In genomic region chrX:68808686-68809357, GRCh38 we compare ENCODE assay signal across 11 cellular contexts. TPM values are rescaled to one million over a fixed set of nuclear protein-coding genes. Genes with fewer than 3 reads are reported as not detected.
DNase-seq lines count a peak whose midpoint lies in the region; ATAC-seq, FAIRE-seq and TF ChIP-seq lines count a peak whose summit lies in the region.
"Had no signal": no experiment of that assay in that cellular context is flagged by ENCODE, and none has a peak within 500 bp of the region (broad histone marks: within the 10 kb centered on the region; RNA-seq: fewer than 3 reads in every experiment).

No MANE protein-coding gene starts in this region.

- no peak for TF ChIP-seq POLR2A in H1 (IDR thresholded peaks at IDR 0.05; ENCODE audit: control extremely low read depth in 1 of 2, low read depth in 2 of 2, low read length in 2 of 2)

- no peak overlapping the region for H2AFZ ChIP-seq in H1 (ENCODE audit: low read length)

- no peak overlapping the region for H2BK12ac ChIP-seq in H1 (ENCODE audit: low read depth, low read length)

- H2BK120ac ChIP-seq in H1 (replicated peaks; ENCODE audit: low read depth, low read length) = no peak overlapping the region

- no peak overlapping the region for H3K23ac ChIP-seq in H1 (ENCODE audit: insufficient read length)

- POLR2A ChIA-PET in H1 (lab: Charles Lee; ENCODE audit: partially characterized antibody) = interaction anchor here (0.6 to 0.8 kb wide), 3 partner anchors 75 to 579 kb away, joined by 3 to 4 read pairs (median 3); no protein-coding TSS in a partner anchor

- no peak overlapping the region for H3K56ac ChIP-seq in H1 (replicated peaks; ENCODE audit: insufficient read length, low read depth, low read length)

- no peaks in the 10 kb centered on the region for H3K27me3 ChIP-seq in H1 (replicated peaks in 1 of 4; ENCODE audit: control insufficient read depth in 3 of 4, extremely low read depth in 1 of 4, insufficient read depth in 3 of 4, low read length in 3 of 4)

- peaks cover 0 to 2% of the 10 kb centered on the region in 2 donors for H3K36me3 Mint-ChIP-seq in activated T-cell treated with anti-CD3 and anti-CD28 coated beads, Interleukin-2, amount 50 U/mL, for 72 hours (ENCODE audit: insufficient read depth in 2 of 2)

- ATAC-seq in HG02763 (IDR thresholded peaks at IDR 0.05; ENCODE audit: unreplicated experiment) (no peak), GM21737 (IDR thresholded peaks at IDR 0.05; ENCODE audit: unreplicated experiment) (no peak), HG02571 (IDR thresholded peaks at IDR 0.05; ENCODE audit: unreplicated experiment) (no peak)
- no peak for ATAC-seq in activated T-cell treated with anti-CD3 and anti-CD28 coated beads, Interleukin-2, amount 50 U/mL, for 72 hours (replicated peaks in 1 of 2)

- no peak overlapping the region for H4K91ac ChIP-seq in H1 (replicated peaks; ENCODE audit: insufficient read length, low read length)

- peaks cover 0 to 1% of the 10 kb centered on the region in 2 donors for H3K9me3 Mint-ChIP-seq in activated T-cell treated with anti-CD3 and anti-CD28 coated beads, Interleukin-2, amount 50 U/mL, for 72 hours

- no peaks in the 10 kb centered on the region for H3K4me1 Mint-ChIP-seq in activated T-cell treated with anti-CD3 and anti-CD28 coated beads, Interleukin-2, amount 50 U/mL, for 72 hours (ENCODE audit: low read depth)

- no peaks in the 10 kb centered on the region for H3K9me3 ChIP-seq in H1 (ENCODE audit: insufficient read depth in 2 of 2, low read depth in 1 of 2, low read length in 1 of 2)

- DNase-seq in GM03348 (ENCODE audit: low spot score) (peak; percentile 13), NCI-H1092 treated with DMSO at 0.1 percent for 48 hours (lab: John Stamatoyannopoulos, UW) (peak; percentile 16), H1 (ENCODE audit: low read depth in 1 of 2, low spot score in 2 of 2) (no peak), myocyte (ENCODE audit: low read depth) (peak; percentile 33)
- no peak for DNase-seq in activated T-cell treated with anti-CD3 and anti-CD28 coated beads, Interleukin-2, amount 50 U/mL, for 72 hours
- DNase-seq: activated CD8-positive, alpha-beta memory T cell treated with anti-CD3 and anti-CD28 coated beads for 24 hours had no signal

- H3K4me2 ChIP-seq in H1 (ENCODE audit: insufficient read depth in 1 of 2, low read depth in 2 of 2, low read length in 2 of 2) = no peak overlapping the region

- no peak overlapping the region for H2AK5ac ChIP-seq in H1 (ENCODE audit: low read depth, low read length)

- peaks cover 0 to 1% of the 10 kb centered on the region in 2 experiments for H4K20me1 ChIP-seq in H1 (replicated peaks in 1 of 2; ENCODE audit: control insufficient read depth in 1 of 2, insufficient read depth in 2 of 2, low read length in 2 of 2)

- no peak overlapping the region for H3K18ac ChIP-seq in H1 (ENCODE audit: extremely low read depth, low read length)

- TF ChIP-seq CTCF in H1 (IDR thresholded peaks at IDR 0.05; ENCODE audit: control extremely low read depth in 1 of 3, insufficient read depth in 1 of 3, low read depth in 1 of 3, low read length in 3 of 3) = peak in 2 of 3 experiments; percentile 31 to 47; a peak in 3 of 4 replicates

- H3K4me1 ChIP-seq in H1 (replicated peaks in 1 of 4; ENCODE audit: control insufficient read depth in 3 of 4, insufficient read depth in 4 of 4, low read length in 3 of 4) = no peaks in the 10 kb centered on the region

- no peak overlapping the region for H2BK5ac ChIP-seq in H1 (ENCODE audit: low read depth, low read length)

- peak; percentile 81 for FAIRE-seq in H1 (lab: Jason Lieb, UNC)
- FAIRE-seq: colon, islet of Langerhans had no signal

- no peak overlapping the region for H2BK20ac ChIP-seq in H1 (ENCODE audit: low read length)

- no peak overlapping the region for H3K4me3 ChIP-seq in H1 (ENCODE audit: extremely low read depth in 1 of 4, insufficient read depth in 2 of 4, low read depth in 3 of 4, low read length in 4 of 4)

- WGBS in H1 (ENCODE audit: extremely low coverage in 1 of 2, insufficient coverage in 1 of 2, insufficient read length in 1 of 2, insufficient replicate concordance in 2 of 2, low coverage in 1 of 2, low lambda C conversion rate in 2 of 2, missing lambda C conversion rate in 1 of 2), 2 experiments = 63% methylated on average over 6 of the region's 6 CpGs; no CpG with 5 or more reads in 1 of the 2 experiments

- no peak overlapping the region for H3K4ac ChIP-seq in H1 (replicated peaks; ENCODE audit: insufficient read length, low read depth, low read length)

- no peaks in the 10 kb centered on the region for H3K79me1 ChIP-seq in H1 (ENCODE audit: low read depth, low read length)

- no peak overlapping the region for H3K9ac ChIP-seq in H1 (replicated peaks in 1 of 4; ENCODE audit: extremely low read depth in 1 of 4, low read depth in 3 of 4, low read length in 3 of 4)

- H3K4me3 Mint-ChIP-seq in activated T-cell treated with anti-CD3 and anti-CD28 coated beads, Interleukin-2, amount 50 U/mL, for 72 hours = no peak overlapping the region

- H3K23me2 ChIP-seq in H1 (ENCODE audit: low read depth, low read length) = no peaks in the 10 kb centered on the region

- no peak for TF ChIP-seq EP300 in H1 (IDR thresholded peaks at IDR 0.05; ENCODE audit: borderline replicate concordance in 1 of 2, low read depth in 2 of 2, low read length in 2 of 2)

- no peak overlapping the region for H3K14ac ChIP-seq in H1 (ENCODE audit: insufficient read length)

- H3K27ac Mint-ChIP-seq in activated T-cell treated with anti-CD3 and anti-CD28 coated beads, Interleukin-2, amount 50 U/mL, for 72 hours = no peak overlapping the region

- no peak overlapping the region for H4K5ac ChIP-seq in H1 (ENCODE audit: insufficient read length, low read depth, low read length)

- TF ChIP-seq RAD21 in H1 (IDR thresholded peaks at IDR 0.05 in 1 of 2, conservative IDR thresholded peaks at IDR 0.05 in 1 of 2; ENCODE audit: low read depth in 2 of 2, low read length in 2 of 2) = peak; percentile 53 to 65

- peaks cover 35% of the 10 kb centered on the region for H3K27me3 Mint-ChIP-seq in activated T-cell treated with anti-CD3 and anti-CD28 coated beads, Interleukin-2, amount 50 U/mL, for 72 hours (ENCODE audit: low read depth)

- no peak overlapping the region for H4K8ac ChIP-seq in H1 (ENCODE audit: extremely low read depth, insufficient read depth, low read length)

- H3K36me3 ChIP-seq in H1 (ENCODE audit: control insufficient read depth in 2 of 4, insufficient read depth in 4 of 4, low read length in 3 of 4) = no peaks in the 10 kb centered on the region

- H3K27ac ChIP-seq in H1 (ENCODE audit: low read depth, low read length) = no peak overlapping the region

- H2BK15ac ChIP-seq in H1 (ENCODE audit: low read length) = no peak overlapping the region

- CTCF ChIA-PET in H1 (lab: Charles Lee; ENCODE audit: partially characterized antibody) = interaction anchor here (0.6 to 5.4 kb wide), 22 partner anchors 13 to 625 kb away, joined by 3 to 94 read pairs (median 3); no protein-coding TSS in a partner anchor

- no peaks in the 10 kb centered on the region for H3K79me2 ChIP-seq in H1 (ENCODE audit: control insufficient read depth in 1 of 2, insufficient read depth in 2 of 2, low read length in 2 of 2)

TF ChIP-seq in H1, 55 proteins besides CTCF, POLR2A, EP300 and RAD21:
- TF ChIP-seq ATF2 (IDR thresholded peaks at IDR 0.05; ENCODE audit: low read length) (no peak), KDM5A (IDR thresholded peaks at IDR 0.05; ENCODE audit: low read length) (no peak), CHD1 (IDR thresholded peaks at IDR 0.05; ENCODE audit: low read depth, low read length) (no peak), CEBPB (IDR thresholded peaks at IDR 0.05; ENCODE audit: low read depth, low read length) (no peak), BRCA1 (IDR thresholded peaks at IDR 0.05; ENCODE audit: low read depth, low read length) (no peak), RNF2 (IDR thresholded peaks at IDR 0.05; ENCODE audit: borderline replicate concordance, low read depth, low read length, missing control alignments, poor library complexity, severe bottlenecking) (no peak)

RNA-seq across cellular contexts. Expression of gene EFNB1, which starts 20.0 kb away (rescaled TPM):
- 2.3 and 3.0 TPM in 2 replicates for total RNA-seq in H1 (2021; fragmentation: NEBNext Ultra II Directional; extraction: Animal tissue kit (Norgen Biotek cat#: 25700))
- 5.4 and 6.1 TPM in 2 replicates for polyA plus RNA-seq in H1 (2011; rRNA removed)
- polyA plus RNA-seq in H1 (2011; cell fraction: cytosol; rRNA removed) = 6.0 TPM
- polyA plus RNA-seq in H1 (2011; cell fraction: nucleus; rRNA removed) = 4.2 TPM
- polyA plus RNA-seq in H1 (2012, experiment 1 of 2) = 2.6 to 5.2 TPM (median 4.2 TPM) in 4 replicates
- 4.1 TPM for polyA plus RNA-seq in H1 (2012, experiment 2 of 2)
- 2.3 TPM for polyA plus RNA-seq in H1 (2013, experiment 1 of 2)
- 2.1 TPM for polyA plus RNA-seq in H1 (2013, experiment 2 of 2)
- 2.8 and 3.6 TPM in 2 replicates for polyA minus RNA-seq in H1 (2011; rRNA and poly(A)+ RNA removed)
- polyA minus RNA-seq in H1 (2011; cell fraction: cytosol; rRNA and poly(A)+ RNA removed) = 2.3 TPM
- 2.3 TPM for polyA minus RNA-seq in H1 (2011; cell fraction: nucleus; rRNA and poly(A)+ RNA removed)
- 4.8 and 7.2 TPM in 2 replicates for total RNA-seq in myocyte
- 2.0 TPM for polyA plus RNA-seq in myocyte (2012)
- total RNA-seq in activated T-cell treated with anti-CD3 and anti-CD28 coated beads, Interleukin-2, amount 50 U/mL, for 72 hours = 1 to 10 TPM; 5.1 to 5.7 TPM

Comparison
In these comparisons a context has a peak if more than half of its experiments do, and no peak if none do; other contexts are left out.
1. DNase-seq: peak in GM03348 (single experiment), NCI-H1092 treated with DMSO at 0.1 percent for 48 hours (single experiment) and myocyte (single experiment); none in H1 (0 of 2) and activated T-cell treated with anti-CD3 and anti-CD28 coated beads, Interleukin-2, amount 50 U/mL, for 72 hours (0 of 2).